1 cellular context compared by ENCODE assay signal in genomic region chr3:120678984-120679383, GRCh38.
TF ChIP-seq lines count a peak whose summit lies in the region.

No MANE protein-coding gene starts in this region.

TF ChIP-seq in GM23338, 12 proteins besides CTCF, POLR2A, EP300 and RAD21 (continued from another document):
- TF ChIP-seq ZNF462 (CRISPR knock-in tag; IDR thresholded peaks at IDR 0.05) = no peak
- no peak for TF ChIP-seq ZNF331 (CRISPR knock-in tag; IDR thresholded peaks at IDR 0.05; ENCODE audit: low read depth)
- TF ChIP-seq CREB1 (CRISPR knock-in tag; IDR thresholded peaks at IDR 0.05; ENCODE audit: low read depth) = no peak
- no peak for TF ChIP-seq ETS1 (IDR thresholded peaks at IDR 0.05)
- no peak for TF ChIP-seq EZH2phosphoT487 (IDR thresholded peaks at IDR 0.05; ENCODE audit: unreplicated experiment)
- no peak for TF ChIP-seq STAT1 (IDR thresholded peaks at IDR 0.05; ENCODE audit: unreplicated experiment)
